Comparison of ENCODE assay signal across 17 cellular contexts in genomic region chr6:82976179-82976578, GRCh38.
DNase-seq lines count a peak whose midpoint lies in the region; ATAC-seq and TF ChIP-seq lines count a peak whose summit lies in the region.
"Had no signal": no experiment of that assay in that cellular context is flagged by ENCODE, and none has a peak within 500 bp of the region (broad histone marks: within the 10 kb centered on the region; RNA-seq: fewer than 3 reads in every experiment).

No MANE protein-coding gene starts in this region.

- no peaks in the 10 kb centered on the region for H3K36me3 ChIP-seq in Caco-2 (ENCODE audit: control insufficient read depth, insufficient read depth, low read length)
- H3K36me3 ChIP-seq in Loucy (ENCODE audit: insufficient read depth, low read length), result no peaks in the 10 kb centered on the region
- H3K36me3 ChIP-seq in mucosa of descending colon (ENCODE audit: low read depth), result no peaks in the 10 kb centered on the region
- H3K36me3 ChIP-seq in neural progenitor cell, result no peaks in the 10 kb centered on the region
- H3K36me3 ChIP-seq: BLaER1 had no signal

- 0 out of 2 replicates have a peak overlapping the region, but pooled peaks have one; percentile 12 for H2AFZ ChIP-seq in Loucy (ENCODE audit: low read length)
- no peak overlapping the region for H2AFZ ChIP-seq in neural progenitor cell (replicated peaks)

- no peaks in the 10 kb centered on the region for H3K36me3 Mint-ChIP-seq in Caco-2 (ENCODE audit: insufficient read depth, unreplicated experiment)
- H3K36me3 Mint-ChIP-seq in neural progenitor cell, result peaks cover 25% of the 10 kb centered on the region
- no peaks in the 10 kb centered on the region for H3K36me3 Mint-ChIP-seq in activated naive CD4-positive, alpha-beta T cell treated with anti-CD3 and anti-CD28 coated beads, Interleukin-2, amount 10 ng/mL, durations not matched to agents 7 days and 5 days

- no peaks in the 10 kb centered on the region for H3K9me2 ChIP-seq in Loucy (replicated peaks; ENCODE audit: low read depth, low read length)

- H3K4me1 Mint-ChIP-seq in Caco-2 (ENCODE audit: low read depth, unreplicated experiment), result no peaks in the 10 kb centered on the region
- peaks cover 3% of the 10 kb centered on the region for H3K4me1 Mint-ChIP-seq in neural progenitor cell
- no peaks in the 10 kb centered on the region for H3K4me1 Mint-ChIP-seq in activated naive CD4-positive, alpha-beta T cell treated with anti-CD3 and anti-CD28 coated beads, Interleukin-2, amount 10 ng/mL, durations not matched to agents 7 days and 5 days
- H3K4me1 Mint-ChIP-seq: CD8-positive, alpha-beta memory T cell had no signal

- no TSS peak for BruUV-seq in Caco-2 (replicated peaks; lab: Mats Ljungman, UMichigan)

- CTCF ChIA-PET in Caco-2 (lab: Charles Lee), result no interaction called here
- CTCF ChIA-PET in activated naive CD4-positive, alpha-beta T cell treated with anti-CD3 and anti-CD28 coated beads, Interleukin-2, amount 10 ng/mL, durations not matched to agents 7 days and 5 days (lab: Charles Lee), result no interaction called here

- H3K9ac ChIP-seq in Loucy (ENCODE audit: low read depth, low read length, poor library complexity, severe bottlenecking), result no peak overlapping the region
- H3K9ac ChIP-seq in neural progenitor cell, result no peak overlapping the region
- H3K9ac ChIP-seq: BLaER1 had no signal

- H3K27me3 Mint-ChIP-seq in Caco-2 (ENCODE audit: insufficient read depth, unreplicated experiment) (no peaks in the 10 kb centered on the region), neural progenitor cell (ENCODE audit: insufficient read depth, low read depth) (no peaks in the 10 kb centered on the region)
- H3K27me3 Mint-ChIP-seq in activated naive CD4-positive, alpha-beta T cell treated with anti-CD3 and anti-CD28 coated beads, Interleukin-2, amount 10 ng/mL, durations not matched to agents 7 days and 5 days, result no peaks in the 10 kb centered on the region
- H3K27me3 Mint-ChIP-seq: CD8-positive, alpha-beta memory T cell had no signal

- TF ChIP-seq CTCF in Caco-2 (IDR thresholded peaks at IDR 0.05; ENCODE audit: insufficient read depth in 1 of 2, low read depth in 1 of 2, low read length in 1 of 2, severe bottlenecking in 1 of 2, unreplicated experiment in 1 of 2) (no peak), Loucy (conservative IDR thresholded peaks at IDR 0.05; ENCODE audit: low read length) (no peak), mucosa of descending colon (IDR thresholded peaks at IDR 0.05) (no peak), neural progenitor cell (IDR thresholded peaks at IDR 0.05) (no peak)

- H3K4me3 ChIP-seq in Caco-2 (ENCODE audit: low read depth, low read length) (no peak overlapping the region), Loucy (ENCODE audit: low read length, poor library complexity, severe bottlenecking) (no peak overlapping the region), mucosa of descending colon (no peak overlapping the region), neural progenitor cell (no peak overlapping the region)
- H3K4me3 ChIP-seq: BLaER1 had no signal

- H3F3A ChIP-seq in Loucy (ENCODE audit: low read depth) (no peaks in the 10 kb centered on the region), neural progenitor cell (ENCODE audit: low read depth) (peaks cover 4% of the 10 kb centered on the region)

- DNase-seq in Caco-2 (no peak), mucosa of descending colon (no peak), neural progenitor cell (ENCODE audit: low spot score) (no peak), inferior parietal cortex (ENCODE audit: extremely low spot score) (no peak), NCI-H2081 treated with DMSO at 0.1 percent for 48 hours (lab: John Stamatoyannopoulos, UW) (no peak)
- DNase-seq in activated naive CD4-positive, alpha-beta T cell treated with anti-CD3 and anti-CD28 coated beads, Interleukin-2, amount 10 ng/mL, durations not matched to agents 7 days and 5 days, result no peak
- DNase-seq: 8988T; AML-193; CD8-positive, alpha-beta memory T cell; DMS153; DMS79 treated with DMSO at 0.1 percent for 48 hours; EL; GOT3; H9 had no signal

- H3K4me3 Mint-ChIP-seq in Caco-2 (ENCODE audit: unreplicated experiment), result no peak overlapping the region
- H3K4me3 Mint-ChIP-seq in neural progenitor cell, result no peak overlapping the region
- no peak overlapping the region for H3K4me3 Mint-ChIP-seq in activated naive CD4-positive, alpha-beta T cell treated with anti-CD3 and anti-CD28 coated beads, Interleukin-2, amount 10 ng/mL, durations not matched to agents 7 days and 5 days
- H3K4me3 Mint-ChIP-seq: CD8-positive, alpha-beta memory T cell; H9 had no signal

- H3K4me2 ChIP-seq in Loucy (ENCODE audit: low read depth, low read length, poor library complexity, severe bottlenecking) (no peak overlapping the region), neural progenitor cell (no peak overlapping the region)
- H3K4me2 ChIP-seq: BLaER1 had no signal

- H4K20me1 ChIP-seq in Loucy (ENCODE audit: insufficient read depth, low read length, poor library complexity, severe bottlenecking) (no peaks in the 10 kb centered on the region), neural progenitor cell (ENCODE audit: low read depth) (no peaks in the 10 kb centered on the region)
- H4K20me1 ChIP-seq: BLaER1 had no signal

- H3K4me1 ChIP-seq in Caco-2 (no peaks in the 10 kb centered on the region), Loucy (ENCODE audit: insufficient read depth, low read length, poor library complexity, severe bottlenecking) (peaks cover 7% of the 10 kb centered on the region), mucosa of descending colon (ENCODE audit: low read depth) (no peaks in the 10 kb centered on the region), neural progenitor cell (no peaks in the 10 kb centered on the region)
- H3K4me1 ChIP-seq: BLaER1 had no signal

- POLR2A ChIA-PET in Caco-2 (lab: Charles Lee), result no interaction called here

- H3K79me2 ChIP-seq in Loucy (ENCODE audit: insufficient read depth, low read length) (no peaks in the 10 kb centered on the region), neural progenitor cell (ENCODE audit: low read depth) (no peaks in the 10 kb centered on the region)

- no peaks in the 10 kb centered on the region for H3K27me3 ChIP-seq in Caco-2 (replicated peaks; ENCODE audit: control insufficient read depth, insufficient read depth, low read length)
- H3K27me3 ChIP-seq in Loucy (ENCODE audit: insufficient read depth, low read length, poor library complexity, severe bottlenecking), result no peaks in the 10 kb centered on the region
- no peaks in the 10 kb centered on the region for H3K27me3 ChIP-seq in neural progenitor cell
- H3K27me3 ChIP-seq: BLaER1 had no signal

- H3K9me3 Mint-ChIP-seq in Caco-2 (ENCODE audit: unreplicated experiment) (no peaks in the 10 kb centered on the region), neural progenitor cell (peaks cover 9% of the 10 kb centered on the region)
- H3K9me3 Mint-ChIP-seq in activated naive CD4-positive, alpha-beta T cell treated with anti-CD3 and anti-CD28 coated beads, Interleukin-2, amount 10 ng/mL, durations not matched to agents 7 days and 5 days, result no peaks in the 10 kb centered on the region
- H3K9me3 Mint-ChIP-seq: CD8-positive, alpha-beta memory T cell; H9 had no signal

- peak overlapping the region; percentile 42 for H3K27ac ChIP-seq in neural progenitor cell
- H3K27ac ChIP-seq: BLaER1 had no signal

- no peaks in the 10 kb centered on the region for H3K9me3 ChIP-seq in Caco-2
- no peaks in the 10 kb centered on the region for H3K9me3 ChIP-seq in Loucy (ENCODE audit: insufficient read depth, low read depth, low read length)
- no peaks in the 10 kb centered on the region for H3K9me3 ChIP-seq in mucosa of descending colon
- H3K9me3 ChIP-seq in neural progenitor cell (ENCODE audit: low read depth), result no peaks in the 10 kb centered on the region
- H3K9me3 ChIP-seq: BLaER1 had no signal

- ATAC-seq in mucosa of descending colon (peak; percentile 21), HG02642 (IDR thresholded peaks at IDR 0.05; ENCODE audit: poor library complexity, unreplicated experiment) (no peak)

- intact Hi-C loops in Caco-2 (cut with micrococcal nuclease; ENCODE audit: unreplicated experiment), result no loop called here
- intact Hi-C loops in mucosa of descending colon (cut with DNase I, micrococcal nuclease), result no loop called here

- H3K27ac Mint-ChIP-seq in Caco-2 (ENCODE audit: unreplicated experiment) (peak overlapping the region; percentile 4), neural progenitor cell (no peak overlapping the region)
- no peak overlapping the region for H3K27ac Mint-ChIP-seq in activated naive CD4-positive, alpha-beta T cell treated with anti-CD3 and anti-CD28 coated beads, Interleukin-2, amount 10 ng/mL, durations not matched to agents 7 days and 5 days
- H3K27ac Mint-ChIP-seq: CD8-positive, alpha-beta memory T cell; H9 had no signal
